Comparison of ENCODE assay signal across 23 cellular contexts in genomic region chr16:20236890-20237289, GRCh38.
DNase-seq lines count a peak whose midpoint lies in the region; ATAC-seq and TF ChIP-seq lines count a peak whose summit lies in the region.
"Had no signal": no experiment of that assay in that cellular context is flagged by ENCODE, and none has a peak within 500 bp of the region (broad histone marks: within the 10 kb centered on the region; RNA-seq: fewer than 3 reads in every experiment).

No MANE protein-coding gene starts in this region.

- H3K36me3 Mint-ChIP-seq in GM23338 (ENCODE audit: low read depth) (no peaks in the 10 kb centered on the region), neural progenitor cell (no peaks in the 10 kb centered on the region)
- H3K36me3 Mint-ChIP-seq: CD14-positive monocyte; CD4-positive, alpha-beta memory T cell; CD4-positive, CD25-positive, alpha-beta regulatory T cell; CD8-positive, alpha-beta memory T cell had no signal

- H3K27me3 ChIP-seq in GM23338 (ENCODE audit: insufficient read depth) (no peaks in the 10 kb centered on the region), neural progenitor cell (no peaks in the 10 kb centered on the region)
- H3K27me3 ChIP-seq: BE2C, BLaER1 had no signal

- ATAC-seq in GM23338, result no peak
- ATAC-seq in left lobe of liver, result peak; percentile 24

- H3K9ac ChIP-seq in neural progenitor cell, result no peak overlapping the region
- H3K9ac ChIP-seq: BLaER1 had no signal

- H3K27me3 Mint-ChIP-seq in GM23338 (ENCODE audit: insufficient read depth, low read depth, poor library complexity), result no peaks in the 10 kb centered on the region
- H3K27me3 Mint-ChIP-seq in neural progenitor cell (ENCODE audit: insufficient read depth, low read depth), result peaks cover 6% of the 10 kb centered on the region
- H3K27me3 Mint-ChIP-seq: CD4-positive, CD25-positive, alpha-beta regulatory T cell had no signal

- H3K4me2 ChIP-seq in GM23338, result no peak overlapping the region
- H3K4me2 ChIP-seq in neural progenitor cell, result peak overlapping the region; percentile 18
- H3K4me2 ChIP-seq: BLaER1 had no signal

- H3K79me2 ChIP-seq in GM23338 (replicated peaks; ENCODE audit: insufficient read depth), result no peaks in the 10 kb centered on the region
- no peaks in the 10 kb centered on the region for H3K79me2 ChIP-seq in neural progenitor cell (ENCODE audit: low read depth)

- H3K9me2 ChIP-seq in GM23338 (ENCODE audit: insufficient read depth), result no peaks in the 10 kb centered on the region

- H3K4me3 ChIP-seq in GM23338 (no peak overlapping the region), neural progenitor cell (no peak overlapping the region)
- H3K4me3 ChIP-seq: BLaER1, GM12878 had no signal

- no peaks in the 10 kb centered on the region for H3K9me3 ChIP-seq in neural progenitor cell (ENCODE audit: low read depth)
- H3K9me3 ChIP-seq: BE2C, BLaER1 had no signal

- 0 out of 3 replicates have a peak, but pooled peaks cover 4% of the 10 kb centered on the region for H3K4me1 Mint-ChIP-seq in GM23338
- no peaks in the 10 kb centered on the region for H3K4me1 Mint-ChIP-seq in neural progenitor cell
- H3K4me1 Mint-ChIP-seq: CD14-positive monocyte; CD4-positive, alpha-beta memory T cell; CD4-positive, CD25-positive, alpha-beta regulatory T cell; CD8-positive, alpha-beta memory T cell had no signal

- H4K20me1 ChIP-seq in GM23338 (replicated peaks; ENCODE audit: insufficient read depth), result no peaks in the 10 kb centered on the region
- no peaks in the 10 kb centered on the region for H4K20me1 ChIP-seq in neural progenitor cell (ENCODE audit: low read depth)
- H4K20me1 ChIP-seq: BLaER1 had no signal

- H3K4me1 ChIP-seq in GM23338 (ENCODE audit: insufficient read depth) (no peaks in the 10 kb centered on the region; the same call in none of the 2 replicates), neural progenitor cell (peaks cover 11% of the 10 kb centered on the region)
- H3K4me1 ChIP-seq: BE2C had no signal

- H3K36me3 ChIP-seq in GM23338 (ENCODE audit: insufficient read depth) (no peaks in the 10 kb centered on the region), neural progenitor cell (no peaks in the 10 kb centered on the region)
- H3K36me3 ChIP-seq: BE2C, BLaER1 had no signal

- H2AFZ ChIP-seq in GM23338, result peak overlapping the region; percentile 56; the same call in 1 of the 2 replicates
- no peak overlapping the region for H2AFZ ChIP-seq in neural progenitor cell (replicated peaks)

- H3K4me3 Mint-ChIP-seq in GM23338 (no peak overlapping the region), neural progenitor cell (no peak overlapping the region)
- H3K4me3 Mint-ChIP-seq: CD14-positive monocyte; CD4-positive, alpha-beta memory T cell; CD4-positive, CD25-positive, alpha-beta regulatory T cell; CD8-positive, alpha-beta memory T cell had no signal

- no peak overlapping the region for H3K27ac ChIP-seq in GM23338 (ENCODE audit: low read depth)
- no peak overlapping the region for H3K27ac ChIP-seq in neural progenitor cell
- H3K27ac ChIP-seq: BLaER1 had no signal

- H3K27ac Mint-ChIP-seq in GM23338 (no peak overlapping the region), neural progenitor cell (no peak overlapping the region)
- H3K27ac Mint-ChIP-seq: CD4-positive, alpha-beta memory T cell; CD4-positive, CD25-positive, alpha-beta regulatory T cell had no signal

- H3K9me3 Mint-ChIP-seq in GM23338 (no peaks in the 10 kb centered on the region), neural progenitor cell (no peaks in the 10 kb centered on the region)

- TF ChIP-seq CTCF in GM23338 (conservative IDR thresholded peaks at IDR 0.05; ENCODE audit: low read depth in 2 of 2) (no peak), neural progenitor cell (IDR thresholded peaks at IDR 0.05) (no peak)

- no peaks in the 10 kb centered on the region for H3F3A ChIP-seq in GM23338 (replicated peaks; ENCODE audit: low read depth)
- H3F3A ChIP-seq in neural progenitor cell (ENCODE audit: low read depth), result no peaks in the 10 kb centered on the region

- no peak for DNase-seq in GM23338 (ENCODE audit: low spot score)
- DNase-seq in left lobe of liver (ENCODE audit: low spot score), result no peak
- no peak for DNase-seq in neural progenitor cell (ENCODE audit: low spot score)
- DNase-seq in activated effector memory CD4-positive, alpha-beta T cell treated with anti-CD3 and anti-CD28 coated beads, Interleukin-2, amount 50 U/mL, for 16 hours, result no peak
- no peak for DNase-seq in NAMALWA (ENCODE audit: low spot score)
- DNase-seq: 8988T; ACHN; BE2C; C1 segment of cervical spinal cord; CD4-positive, alpha-beta memory T cell; CD4-positive, CD25-positive, alpha-beta regulatory T cell; CD8-positive, alpha-beta memory T cell; COR-L47; DMS 273 treated with DMSO at 0.1 percent for 48 hours; DMS153; DMS53; DMS79; DND-41; EL; GDM1 had no signal

TF ChIP-seq in GM23338, 12 proteins besides CTCF, POLR2A, EP300 and RAD21:
- TF ChIP-seq JUNB (IDR thresholded peaks at IDR 0.05; ENCODE audit: unreplicated experiment) (no peak), NANOG (IDR thresholded peaks at IDR 0.05; ENCODE audit: borderline replicate concordance) (no peak), ZNF331 (CRISPR knock-in tag; IDR thresholded peaks at IDR 0.05; ENCODE audit: low read depth) (no peak), ETS1 (IDR thresholded peaks at IDR 0.05) (no peak), ZNF462 (CRISPR knock-in tag; IDR thresholded peaks at IDR 0.05) (no peak), ZNF114 (CRISPR knock-in tag; IDR thresholded peaks at IDR 0.05) (no peak), EZH2 (IDR thresholded peaks at IDR 0.05; ENCODE audit: low read depth, unreplicated experiment) (no peak), STAT1 (IDR thresholded peaks at IDR 0.05; ENCODE audit: unreplicated experiment) (no peak), EZH2phosphoT487 (IDR thresholded peaks at IDR 0.05; ENCODE audit: unreplicated experiment) (no peak)
